In genomic region chr4:48954314-48954713, GRCh38 we compare ENCODE assay signal across 21 cellular contexts. TPM values are rescaled to one million over a fixed set of nuclear protein-coding genes. Genes with fewer than 3 reads are reported as not detected.
DNase-seq lines count a peak whose midpoint lies in the region; ATAC-seq and TF ChIP-seq lines count a peak whose summit lies in the region.
"Had no signal": no experiment of that assay in that cellular context is flagged by ENCODE, and none has a peak within 500 bp of the region (broad histone marks: within the 10 kb centered on the region; RNA-seq: fewer than 3 reads in every experiment).

No MANE protein-coding gene starts in this region.

- no peak overlapping the region for H3K4me3 ChIP-seq in IMR-90 (ENCODE audit: insufficient read depth, low read depth, low read length)
- H3K4me3 ChIP-seq: lung, tibial nerve had no signal

- peak; percentile 28 for DNase-seq in A172 (ENCODE audit: low spot score)
- peak; percentile 34 for DNase-seq in IMR-90
- DNase-seq in chondrocyte (ENCODE audit: low spot score) = no peak
- DNase-seq in mesothelial cell of epicardium (ENCODE audit: low spot score in 2 of 2, unreplicated experiment in 2 of 2) = no peak
- DNase-seq in stimulated activated CD4-positive, alpha-beta T cell treated with anti-CD3 and anti-CD28 coated beads, Interleukin-4, amount 100 ng/mL, for 24 hours = no peak
- no peak for DNase-seq in T-helper 9 cell
- DNase-seq: activated CD4-positive, alpha-beta T cell treated with anti-CD3 and anti-CD28 coated beads, Interleukin-2, amount 10 ng/mL, durations not matched to agents 7 days and 5 days; activated naive CD8-positive, alpha-beta T cell treated with anti-CD3 and anti-CD28 coated beads for 36 hours; activated T-cell treated with anti-CD3 and anti-CD28 coated beads, Interleukin-2, amount 50 U/mL, for 24 hours; caudate nucleus; CD8-positive, alpha-beta memory T cell; effector memory CD4-positive, alpha-beta T cell; NCI-H1417; NCI-H226; Right ventricle myocardium superior had no signal

- no peak for TF ChIP-seq POLR2A in IMR-90 (IDR thresholded peaks at IDR 0.05; ENCODE audit: low read depth, low read length)

- POLR2A ChIA-PET in IMR-90 (lab: Charles Lee; ENCODE audit: unreplicated experiment) = no interaction called here

- no peaks in the 10 kb centered on the region for H3K9me1 ChIP-seq in IMR-90 (ENCODE audit: insufficient read depth, low read length)

- H4K91ac ChIP-seq in IMR-90 (ENCODE audit: insufficient read depth, low read depth, low read length) = no peak overlapping the region

- H2BK5ac ChIP-seq in IMR-90 (ENCODE audit: low read depth, low read length, poor library complexity, severe bottlenecking) = peak overlapping the region; percentile 50

- no peak overlapping the region for H3K23ac ChIP-seq in IMR-90 (ENCODE audit: low read depth, low read length)

- no peak overlapping the region for H3K56ac ChIP-seq in IMR-90 (ENCODE audit: extremely low read depth, insufficient read depth, low read length)

- no peak overlapping the region for H3K18ac ChIP-seq in IMR-90 (ENCODE audit: low read depth, low read length)

- no peaks in the 10 kb centered on the region; the same call in 1 of the 2 replicates for H3K4me1 ChIP-seq in IMR-90 (ENCODE audit: control insufficient read depth, insufficient read depth, low read length)
- H3K4me1 ChIP-seq: tibial nerve had no signal

- peak overlapping the region; percentile 42 for H3K27ac Mint-ChIP-seq in chondrocyte (ENCODE audit: unreplicated experiment)
- peak overlapping the region; percentile 77 for H3K27ac Mint-ChIP-seq in mesothelial cell of epicardium
- H3K27ac Mint-ChIP-seq: activated CD4-positive, alpha-beta T cell treated with anti-CD3 and anti-CD28 coated beads, Interleukin-2, amount 10 ng/mL, durations not matched to agents 7 days and 5 days; activated naive CD8-positive, alpha-beta T cell treated with anti-CD3 and anti-CD28 coated beads for 36 hours; activated T-cell treated with anti-CD3 and anti-CD28 coated beads, Interleukin-2, amount 50 U/mL, for 24 hours; CD8-positive, alpha-beta memory T cell had no signal

- H4K20me1 ChIP-seq in IMR-90 (ENCODE audit: insufficient read depth, low read length) = no peaks in the 10 kb centered on the region

- CTCF ChIA-PET in IMR-90 (lab: Yijun Ruan, JAX) = no interaction called here

- TF ChIP-seq RAD21 in IMR-90 (IDR thresholded peaks at IDR 0.05; ENCODE audit: low read length) = no peak

- H3K36me3 Mint-ChIP-seq in chondrocyte (ENCODE audit: low read depth) (no peaks in the 10 kb centered on the region), mesothelial cell of epicardium (no peaks in the 10 kb centered on the region)
- H3K36me3 Mint-ChIP-seq: activated naive CD8-positive, alpha-beta T cell treated with anti-CD3 and anti-CD28 coated beads for 36 hours; CD8-positive, alpha-beta memory T cell had no signal

- no peaks in the 10 kb centered on the region for H3K79me1 ChIP-seq in IMR-90 (ENCODE audit: low read depth in 1 of 2, low read length in 2 of 2)

- H3K4me3 Mint-ChIP-seq in chondrocyte (ENCODE audit: unreplicated experiment) (no peak overlapping the region), mesothelial cell of epicardium (no peak overlapping the region)
- H3K4me3 Mint-ChIP-seq: activated CD4-positive, alpha-beta T cell treated with anti-CD3 and anti-CD28 coated beads, Interleukin-2, amount 10 ng/mL, durations not matched to agents 7 days and 5 days; activated naive CD8-positive, alpha-beta T cell treated with anti-CD3 and anti-CD28 coated beads for 36 hours; activated T-cell treated with anti-CD3 and anti-CD28 coated beads, Interleukin-2, amount 50 U/mL, for 24 hours; CD8-positive, alpha-beta memory T cell; neural crest cell had no signal

- WGBS in IMR-90 (ENCODE audit: extremely low coverage in 2 of 2, insufficient read length in 1 of 2), 2 experiments = no CpG with 5 or more reads among the region's 2 CpGs

- no peak overlapping the region for H3K27ac ChIP-seq in IMR-90 (ENCODE audit: insufficient read depth, low read length)
- H3K27ac ChIP-seq: tibial nerve had no signal

- no peaks in the 10 kb centered on the region for H3K36me3 ChIP-seq in IMR-90 (ENCODE audit: control insufficient read depth, insufficient read depth, low read length)
- H3K36me3 ChIP-seq: tibial nerve had no signal

- H2BK120ac ChIP-seq in IMR-90 (ENCODE audit: low read depth, low read length) = no peak overlapping the region

- H4K8ac ChIP-seq in IMR-90 (ENCODE audit: low read depth in 2 of 2, low read length in 2 of 2) = no peak overlapping the region

- intact Hi-C loops in IMR-90 (cut with micrococcal nuclease) = no loop called here

- no peak overlapping the region for H2AFZ ChIP-seq in IMR-90 (replicated peaks; ENCODE audit: low read length, poor library complexity)

- ATAC-seq in IMR-90 (ENCODE audit: low read depth) (peak; percentile 67), HG03432 (IDR thresholded peaks at IDR 0.05; ENCODE audit: unreplicated experiment) (no peak), GM18858 (IDR thresholded peaks at IDR 0.05; ENCODE audit: unreplicated experiment) (no peak)

- no peak overlapping the region for H2BK20ac ChIP-seq in IMR-90 (ENCODE audit: low read depth, low read length)

- peaks cover under 1% of the 10 kb centered on the region; the same call in 1 of the 2 replicates for H3K27me3 ChIP-seq in IMR-90 (ENCODE audit: control insufficient read depth, insufficient read depth, low read length)
- H3K27me3 ChIP-seq: tibial nerve had no signal

- H3K9ac ChIP-seq in IMR-90 (ENCODE audit: low read depth, low read length) = no peak overlapping the region

- H3K4me2 ChIP-seq in IMR-90 (ENCODE audit: low read depth, low read length) = no peak overlapping the region

- dilution Hi-C loops in IMR-90 (cut with HindIII; ENCODE audit: low sequenced_read_pairs, unreplicated experiment) = no loop called here

- H3K4ac ChIP-seq in IMR-90 (ENCODE audit: low read depth, low read length) = no peak overlapping the region

- in situ Hi-C loops in IMR-90 (cut with MboI; ENCODE audit: low sequenced_read_pairs) = loop anchor here (10.0 to 25.0 kb wide), 2 partner anchors 390 to 642 kb away; no protein-coding TSS in a partner anchor

- H3K27me3 Mint-ChIP-seq in chondrocyte (ENCODE audit: low read depth) (peaks cover 5% of the 10 kb centered on the region), mesothelial cell of epicardium (ENCODE audit: low read depth) (no peaks in the 10 kb centered on the region)
- H3K27me3 Mint-ChIP-seq: activated naive CD8-positive, alpha-beta T cell treated with anti-CD3 and anti-CD28 coated beads for 36 hours; activated T-cell treated with anti-CD3 and anti-CD28 coated beads, Interleukin-2, amount 50 U/mL, for 24 hours had no signal

- no TSS peak for BruUV-seq in IMR-90 (replicated peaks; lab: Mats Ljungman, UMichigan)

- H3K9me3 ChIP-seq in IMR-90 (ENCODE audit: control insufficient read depth, insufficient read depth, low read length) = no peaks in the 10 kb centered on the region

- no peak overlapping the region for H2AK9ac ChIP-seq in IMR-90 (replicated peaks; ENCODE audit: low read depth, low read length, poor library complexity)

- H4K5ac ChIP-seq in IMR-90 (ENCODE audit: low read depth, low read length) = no peak overlapping the region

- no peak overlapping the region for H2BK15ac ChIP-seq in IMR-90 (ENCODE audit: low read depth, low read length)

- H3K4me1 Mint-ChIP-seq in chondrocyte (ENCODE audit: low read depth) (peaks cover 12% of the 10 kb centered on the region), mesothelial cell of epicardium (peaks cover 15% of the 10 kb centered on the region)
- H3K4me1 Mint-ChIP-seq: activated CD4-positive, alpha-beta T cell treated with anti-CD3 and anti-CD28 coated beads, Interleukin-2, amount 10 ng/mL, durations not matched to agents 7 days and 5 days; CD8-positive, alpha-beta memory T cell had no signal

- H2AK5ac ChIP-seq in IMR-90 (ENCODE audit: low read depth, low read length) = no peak overlapping the region

- TF ChIP-seq CTCF in IMR-90 (conservative IDR thresholded peaks at IDR 0.05; ENCODE audit: low read depth, low read length) (no peak), chondrocyte (IDR thresholded peaks at IDR 0.05) (no peak), mesothelial cell of epicardium (IDR thresholded peaks at IDR 0.05; ENCODE audit: unreplicated experiment) (no peak)

- no peak overlapping the region for H3K14ac ChIP-seq in IMR-90 (replicated peaks; ENCODE audit: low read depth, low read length)

- H3K9me3 Mint-ChIP-seq in chondrocyte (ENCODE audit: low read depth) (peaks cover 8% of the 10 kb centered on the region), mesothelial cell of epicardium (peaks cover 8% of the 10 kb centered on the region)
- H3K9me3 Mint-ChIP-seq: activated CD4-positive, alpha-beta T cell treated with anti-CD3 and anti-CD28 coated beads, Interleukin-2, amount 10 ng/mL, durations not matched to agents 7 days and 5 days; CD8-positive, alpha-beta memory T cell had no signal

TF ChIP-seq in IMR-90, 13 proteins besides CTCF, POLR2A, EP300 and RAD21:
- TF ChIP-seq NFE2L2 (IDR thresholded peaks at IDR 0.05; ENCODE audit: low read depth, low read length) = no peak
- TF ChIP-seq MAZ (IDR thresholded peaks at IDR 0.05; ENCODE audit: borderline replicate concordance, low read depth, low read length) = no peak
- TF ChIP-seq USF2 (IDR thresholded peaks at IDR 0.05; ENCODE audit: low read depth, low read length) = no peak

RNA-seq across cellular contexts. Expression of gene CWH43, which starts 31.8 kb away (rescaled TPM):
- not detected in 2 replicates for total RNA-seq in A172 (2014; rRNA removed; shearing (Covaris generic))
- total RNA-seq in IMR-90 (2012; rRNA removed) (not detected in 2 replicates), chondrocyte (not detected in 3 replicates), mesothelial cell of epicardium (not detected in 3 replicates)
- polyA plus RNA-seq in IMR-90 (2012; rRNA removed) = not detected in 2 replicates
- not detected in 2 replicates for polyA plus RNA-seq in IMR-90 (2012; cell fraction: cytosol; rRNA removed)
- not detected in 2 replicates for polyA plus RNA-seq in IMR-90 (2012; cell fraction: nucleus; rRNA removed; ENCODE audit: low replicate concordance)
- total RNA-seq: activated CD4-positive, alpha-beta T cell treated with anti-CD3 and anti-CD28 coated beads, Interleukin-2, amount 10 ng/mL, durations not matched to agents 7 days and 5 days; activated naive CD8-positive, alpha-beta T cell treated with anti-CD3 and anti-CD28 coated beads for 36 hours; CD8-positive, alpha-beta memory T cell; neural crest cell; Right ventricle myocardium superior; skeletal muscle tissue; tibial nerve had no signal
- polyA plus RNA-seq: CD8-positive, alpha-beta memory T cell had no signal

RNA-seq across cellular contexts. Expression of gene OCIAD2, which starts 47.7 kb away (rescaled TPM):
- total RNA-seq in A172 (2014; rRNA removed; shearing (Covaris generic)) = 128 and 158 TPM in 2 replicates
- 16.5 and 19.2 TPM in 2 replicates for total RNA-seq in IMR-90 (2012; rRNA removed)
- polyA plus RNA-seq in IMR-90 (2012; rRNA removed) = 21.4 and 26.3 TPM in 2 replicates
- polyA plus RNA-seq in IMR-90 (2012; cell fraction: cytosol; rRNA removed) = 9.9 and 22.8 TPM in 2 replicates
- 3.4 and 11.8 TPM in 2 replicates for polyA plus RNA-seq in IMR-90 (2012; cell fraction: nucleus; rRNA removed; ENCODE audit: low replicate concordance)
- 7.9 to 18.1 TPM (median 14.5 TPM) in 3 replicates for total RNA-seq in chondrocyte
- 72.4 to 76.0 TPM (median 73.1 TPM) in 3 replicates for total RNA-seq in mesothelial cell of epicardium

Comparison
In these comparisons a context has a peak if more than half of its experiments do, and no peak if none do; other contexts are left out.
1. DNase-seq: peak in A172 (single experiment) and IMR-90 (single experiment); none in chondrocyte (single experiment), mesothelial cell of epicardium (0 of 2), stimulated activated CD4-positive, alpha-beta T cell treated with anti-CD3 and anti-CD28 coated beads, Interleukin-4, amount 100 ng/mL, for 24 hours (single experiment) and T-helper 9 cell (single experiment).